Comparison of ENCODE assay signal across 13 cellular contexts in the genomic region with DNA sequence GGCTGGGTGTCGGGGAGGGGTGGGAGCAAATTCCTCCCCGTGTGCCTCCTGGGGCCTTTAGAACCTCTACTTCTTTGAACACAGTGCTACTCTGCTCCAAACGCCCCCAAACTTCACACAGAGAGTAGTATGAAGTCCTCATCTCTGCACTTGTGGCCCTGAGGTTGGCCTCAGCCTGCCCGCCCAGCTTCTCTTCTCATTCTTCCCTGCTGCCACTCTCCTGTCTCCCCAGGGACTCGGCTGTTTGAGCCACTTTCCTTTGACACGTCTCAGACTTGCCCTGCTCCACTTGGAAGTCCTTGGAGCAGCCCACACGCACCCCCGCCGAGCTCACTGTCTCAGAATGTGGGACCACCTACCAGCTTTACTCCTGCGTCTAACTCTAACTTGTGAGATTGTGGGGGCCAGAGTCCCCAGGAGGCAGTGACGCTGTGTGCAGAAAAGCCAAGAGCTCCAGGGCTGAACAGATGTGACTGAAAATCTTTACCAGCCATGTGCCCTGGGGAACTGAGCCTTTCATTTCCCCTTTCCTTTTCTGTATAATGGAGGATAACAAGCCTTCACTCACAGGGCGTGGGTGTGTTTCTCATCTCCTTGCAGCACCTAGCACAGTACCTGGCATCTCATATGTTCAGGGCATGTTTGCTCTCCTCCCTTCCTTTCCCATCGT.
DNase-seq lines count a peak whose midpoint lies in the region; ATAC-seq, FAIRE-seq and TF ChIP-seq lines count a peak whose summit lies in the region.
"Had no signal": no experiment of that assay in that cellular context is flagged by ENCODE, and none has a peak within 500 bp of the region (broad histone marks: within the 10 kb centered on the region; RNA-seq: fewer than 3 reads in every experiment).

No MANE protein-coding gene starts in this region.

- peaks cover 91% of the 10 kb centered on the region for H3K27me3 Mint-ChIP-seq in Calu3 (ENCODE audit: unreplicated experiment)

- H4K20me1 ChIP-seq in mammary epithelial cell (ENCODE audit: insufficient read depth, low read length): no peaks in the 10 kb centered on the region

- no peak overlapping the region for H2AFZ ChIP-seq in mammary epithelial cell (ENCODE audit: low read depth, low read length)

- peak; percentile 67 for ATAC-seq in GM21526 (IDR thresholded peaks at IDR 0.05; ENCODE audit: low FRiP score, unreplicated experiment)
- peak; percentile 72 for ATAC-seq in HG03103 (IDR thresholded peaks at IDR 0.05; ENCODE audit: low read depth, unreplicated experiment)
- ATAC-seq in HG02885 (IDR thresholded peaks at IDR 0.05; ENCODE audit: poor library complexity, unreplicated experiment): no peak
- ATAC-seq: effector memory CD8-positive, alpha-beta T cell had no signal

- CTCF ChIA-PET in Calu3 (lab: Charles Lee) (no interaction called here), mammary epithelial cell (lab: Charles Lee; ENCODE audit: low non-redundant PET) (no interaction called here)

- in situ Hi-C loops in mammary epithelial cell (cut with MboI; ENCODE audit: low sequenced_read_pairs in 2 of 2): no loop called here

- no peak overlapping the region for H3K4me3 Mint-ChIP-seq in Calu3 (ENCODE audit: low read depth, unreplicated experiment)
- H3K4me3 Mint-ChIP-seq: B cell; effector memory CD8-positive, alpha-beta T cell had no signal

- no peak for TF ChIP-seq EP300 in esophagus muscularis mucosa (IDR thresholded peaks at IDR 0.05)

- no peak for TF ChIP-seq CTCF in esophagus muscularis mucosa (IDR thresholded peaks at IDR 0.05)
- TF ChIP-seq CTCF in Calu3 (IDR thresholded peaks at IDR 0.05; ENCODE audit: unreplicated experiment): no peak
- TF ChIP-seq CTCF in mammary epithelial cell (conservative IDR thresholded peaks at IDR 0.05 in 1 of 2, IDR thresholded peaks at IDR 0.05 in 1 of 2; ENCODE audit: extremely low read depth in 1 of 2, insufficient read depth in 1 of 2, low read depth in 1 of 2, low read length in 2 of 2): no peak

- DNase-seq in GM18507 (ENCODE audit: extremely low spot score, insufficient read length, low read depth): no peak
- DNase-seq in esophagus muscularis mucosa (ENCODE audit: extremely low spot score): peak; percentile 81
- DNase-seq in HUDEP-2 (lab: John Stamatoyannopoulos, UW; ENCODE audit: unreplicated experiment in 76 of 76): no peak
- DNase-seq in Calu3: no peak
- DNase-seq in mammary epithelial cell: no peak
- DNase-seq: activated CD8-positive, alpha-beta memory T cell treated with anti-CD3 and anti-CD28 coated beads for 24 hours; effector memory CD8-positive, alpha-beta T cell; SK-N-SH had no signal

- H3K9me3 ChIP-seq in esophagus muscularis mucosa (no peaks in the 10 kb centered on the region), mammary epithelial cell (replicated peaks; ENCODE audit: insufficient read depth, low read length) (no peaks in the 10 kb centered on the region)
- H3K9me3 ChIP-seq: SK-N-SH had no signal

- H3K27ac ChIP-seq in esophagus muscularis mucosa (replicated peaks in 1 of 4) (peak overlapping the region; percentile 12 to 41 (median 32)), mammary epithelial cell (ENCODE audit: insufficient read depth, low read depth, low read length) (no peak overlapping the region)

- WGBS in esophagus muscularis mucosa: 76% methylated on average over 13 of the region's 13 CpGs
- WGBS in mammary epithelial cell (ENCODE audit: low coverage, missing lambda C conversion rate): 68% methylated on average over 9 of the region's 13 CpGs

- H3K9ac ChIP-seq in mammary epithelial cell (ENCODE audit: insufficient read depth, low read length): no peak overlapping the region
- H3K9ac ChIP-seq: SK-N-SH had no signal

- peaks cover 31 to 81% (median 74%) of the 10 kb centered on the region in 4 donors for H3K4me1 ChIP-seq in esophagus muscularis mucosa
- H3K4me1 ChIP-seq in mammary epithelial cell (ENCODE audit: insufficient read depth, low read length): peaks cover 9% of the 10 kb centered on the region

- no peaks in the 10 kb centered on the region for H3K27me3 ChIP-seq in esophagus muscularis mucosa
- H3K27me3 ChIP-seq in mammary epithelial cell (ENCODE audit: insufficient read depth, low read length): no peaks in the 10 kb centered on the region

- no peaks in the 10 kb centered on the region for H3K4me1 Mint-ChIP-seq in Calu3 (ENCODE audit: low read depth, unreplicated experiment)
- H3K4me1 Mint-ChIP-seq: B cell had no signal

- H3K79me2 ChIP-seq in mammary epithelial cell (ENCODE audit: insufficient read depth, low read length): no peaks in the 10 kb centered on the region

- BruUV-seq in Calu3 (replicated peaks; lab: Mats Ljungman, UMichigan) (no TSS peak), mammary epithelial cell (replicated peaks; lab: Mats Ljungman, UMichigan) (no TSS peak)

- H3K4me3 ChIP-seq in esophagus muscularis mucosa (no peak overlapping the region), mammary epithelial cell (replicated peaks in 1 of 3; ENCODE audit: insufficient read depth in 1 of 3, low read depth in 2 of 3, low read length in 3 of 3) (no peak overlapping the region)
- H3K4me3 ChIP-seq: smooth muscle cell had no signal

- H3K4me2 ChIP-seq in mammary epithelial cell (ENCODE audit: insufficient read depth, low read depth, low read length): no peak overlapping the region
- H3K4me2 ChIP-seq: SK-N-SH had no signal

- dilution Hi-C loops in mammary epithelial cell (cut with HindIII; ENCODE audit: low sequenced_read_pairs): no loop called here

- TF ChIP-seq POLR2A in esophagus muscularis mucosa (IDR thresholded peaks at IDR 0.05; ENCODE audit: low read depth): no peak

- intact Hi-C loops in esophagus muscularis mucosa (cut with DNase I): no loop called here
- intact Hi-C loops in Calu3 (cut with micrococcal nuclease; ENCODE audit: unreplicated experiment): no loop called here
- intact Hi-C loops in mammary epithelial cell (cut with micrococcal nuclease): no loop called here

- H3K27ac Mint-ChIP-seq in Calu3 (ENCODE audit: unreplicated experiment): no peak overlapping the region
- H3K27ac Mint-ChIP-seq: B cell; effector memory CD8-positive, alpha-beta T cell had no signal

- H3K36me3 ChIP-seq in esophagus muscularis mucosa (peaks cover 0 to 29% (median 10%) of the 10 kb centered on the region in 4 donors), mammary epithelial cell (ENCODE audit: insufficient read depth, low read length) (no peaks in the 10 kb centered on the region)

- H3K36me3 Mint-ChIP-seq in Calu3 (ENCODE audit: insufficient read depth, unreplicated experiment): no peaks in the 10 kb centered on the region

- H3K9me3 Mint-ChIP-seq in Calu3 (ENCODE audit: low read depth, unreplicated experiment): no peaks in the 10 kb centered on the region

- peak; percentile 42 for FAIRE-seq in GM18507 (lab: Jason Lieb, UNC)
